In genomic region chr2:39123436-39123999, GRCh38 we compare ENCODE assay signal across 8 cellular contexts. TPM values are rescaled to one million over a fixed set of nuclear protein-coding genes. Genes with fewer than 3 reads are reported as not detected.
DNase-seq lines count a peak whose midpoint lies in the region; ATAC-seq, FAIRE-seq and TF ChIP-seq lines count a peak whose summit lies in the region.

No MANE protein-coding gene starts in this region.

- no peaks in the 10 kb centered on the region for H3K9me3 ChIP-seq in heart right ventricle
- H3K9me3 ChIP-seq in mononuclear cell (ENCODE audit: low read depth, low read length): no peaks in the 10 kb centered on the region
- no peaks in the 10 kb centered on the region for H3K9me3 ChIP-seq in vagina

- DNase-seq in heart right ventricle: no peak
- DNase-seq in Right ventricle myocardium inferior (ENCODE audit: missing footprints): no peak
- DNase-seq in bronchial epithelial cell (ENCODE audit: low read depth): no peak
- no peak for DNase-seq in vagina (ENCODE audit: extremely low spot score in 2 of 2)
- DNase-seq in NCI-H2227 (lab: John Stamatoyannopoulos, UW; ENCODE audit: unreplicated experiment): no peak
- DNase-seq in SIG-M5 treated with dmso at 0.1 percent for 504 hours (lab: John Stamatoyannopoulos, UW; ENCODE audit: unreplicated experiment): no peak
- DNase-seq in A172 (ENCODE audit: low spot score): no peak

- H3K27me3 ChIP-seq in heart right ventricle (no peaks in the 10 kb centered on the region), bronchial epithelial cell (ENCODE audit: control insufficient read depth, insufficient read depth, low read length) (no peaks in the 10 kb centered on the region), mononuclear cell (ENCODE audit: insufficient read depth, low read length) (no peaks in the 10 kb centered on the region), vagina (no peaks in the 10 kb centered on the region)

- no peak for FAIRE-seq in bronchial epithelial cell (lab: Jason Lieb, UNC)

- intact Hi-C loops in heart right ventricle (cut with DNase I): loop anchor here in 7 of 10 donors (5.0 to 10.0 kb wide), 5 partner anchors 59 to 601 kb away; no protein-coding TSS in a partner anchor
- intact Hi-C loops in Right ventricle myocardium inferior (cut with DNase I): loop anchor here (5.0 kb wide), 1 partner anchor 66 kb away; no protein-coding TSS in a partner anchor
- intact Hi-C loops in vagina (cut with DNase I): loop anchor here (1.0 to 5.0 kb wide), 2 partner anchors 15 to 104 kb away; no protein-coding TSS in a partner anchor

- ATAC-seq in heart right ventricle: no peak
- no peak for ATAC-seq in Right ventricle myocardium inferior

- TF ChIP-seq CTCF in heart right ventricle (IDR thresholded peaks at IDR 0.05) (no peak), bronchial epithelial cell (IDR thresholded peaks at IDR 0.05; ENCODE audit: insufficient read depth, low read length, severe bottlenecking) (no peak), vagina (IDR thresholded peaks at IDR 0.05) (no peak)

- no peaks in the 10 kb centered on the region for H3K36me3 ChIP-seq in heart right ventricle
- no peaks in the 10 kb centered on the region for H3K36me3 ChIP-seq in bronchial epithelial cell (ENCODE audit: control insufficient read depth, insufficient read depth, low read length)
- no peaks in the 10 kb centered on the region for H3K36me3 ChIP-seq in vagina

- H3K27ac ChIP-seq in heart right ventricle (peak overlapping the region; percentile 80 to 95 (median 90)), vagina (peak overlapping the region; percentile 92)

- peak overlapping the region; percentile 47 to 85 (median 80) for H3K4me3 ChIP-seq in heart right ventricle
- peak overlapping the region; percentile 77 for H3K4me3 ChIP-seq in bronchial epithelial cell (ENCODE audit: low read depth, low read length)
- peak overlapping the region; percentile 95 for H3K4me3 ChIP-seq in mononuclear cell (ENCODE audit: low read length)
- H3K4me3 ChIP-seq in vagina: peak overlapping the region; percentile 83 to 89

- H3K4me1 ChIP-seq in heart right ventricle (peaks cover 3 to 52% (median 36%) of the 10 kb centered on the region in 9 donors), mononuclear cell (ENCODE audit: insufficient read depth, low read length) (peaks cover 55% of the 10 kb centered on the region), vagina (peaks cover 38% of the 10 kb centered on the region)

- TF ChIP-seq POLR2A in vagina (IDR thresholded peaks at IDR 0.05): no peak

- 61 to 72% methylated on average over 25 of the region's 25 CpGs for WGBS in heart right ventricle, 2 donors

RNA-seq across cellular contexts. Expression of gene SOS1, which starts 2.7 kb away (rescaled TPM):
- 10 to 100 TPM; 20.6 to 37.8 (median 23.8) TPM for total RNA-seq in heart right ventricle
- 1 to 10 TPM; 5.8 to 7.8 TPM for polyA plus RNA-seq in heart right ventricle
- total RNA-seq in Right ventricle myocardium inferior: 23.8 TPM
- total RNA-seq in bronchial epithelial cell: 8.2 and 12.3 TPM in 2 replicates
- 10.0 TPM for total RNA-seq in mononuclear cell
- total RNA-seq in vagina: 20.1 TPM
- total RNA-seq in A172 (2014; rRNA removed; shearing (Covaris generic)): 10.3 and 14.1 TPM in 2 replicates
